In the genomic region with DNA sequence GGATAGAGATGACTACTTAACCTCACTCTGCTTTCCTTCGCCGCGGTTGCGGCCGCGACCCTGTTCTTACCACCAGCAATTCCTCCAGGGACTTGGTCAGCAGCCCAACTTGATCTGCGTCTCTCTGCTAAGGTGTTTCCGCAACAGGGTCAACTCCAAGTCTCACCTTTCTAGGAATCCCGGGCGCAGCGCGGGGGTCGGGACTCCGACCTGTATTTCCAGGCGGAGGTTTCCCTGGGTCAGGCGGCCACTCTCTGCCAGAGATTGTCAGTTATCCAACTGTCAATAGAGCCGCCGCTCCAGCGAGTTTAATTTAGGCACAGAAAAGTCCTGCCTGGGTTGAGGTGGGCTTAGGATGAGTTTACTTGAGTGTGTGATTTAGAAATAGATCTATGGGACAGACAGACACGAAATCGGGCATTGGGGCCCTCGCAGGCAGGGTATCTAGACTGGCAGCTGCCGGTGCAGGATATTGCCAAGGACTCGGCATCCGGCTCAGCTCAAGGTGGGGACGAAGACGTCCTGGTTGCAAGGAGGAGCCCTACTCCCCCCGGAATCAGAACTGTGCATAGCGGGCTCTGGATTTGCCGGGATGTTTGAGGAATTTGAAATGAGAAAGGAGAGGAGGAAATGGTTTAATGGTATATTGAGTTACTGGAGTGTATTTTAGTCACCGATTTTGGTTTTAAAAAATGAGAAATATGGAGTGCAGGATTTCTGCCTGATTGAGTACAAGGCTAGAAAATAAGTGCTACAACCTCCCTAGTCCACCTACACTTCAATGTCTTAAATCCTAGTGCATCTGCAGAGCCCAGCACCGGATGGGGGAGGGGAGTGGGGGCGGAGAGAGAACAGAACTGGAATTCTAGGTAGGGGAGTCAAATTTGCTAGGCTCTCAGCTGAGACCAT, we compare ENCODE assay signal across 15 cellular contexts. TPM values are rescaled to one million over a fixed set of nuclear protein-coding genes. Genes with fewer than 3 reads are reported as not detected.
DNase-seq lines count a peak whose midpoint lies in the region; FAIRE-seq and TF ChIP-seq lines count a peak whose summit lies in the region.
"Had no signal": no experiment of that assay in that cellular context is flagged by ENCODE, and none has a peak within 500 bp of the region (broad histone marks: within the 10 kb centered on the region; RNA-seq: fewer than 3 reads in every experiment).

No MANE protein-coding gene starts in this region.

- H3K27me3 Mint-ChIP-seq in neural progenitor cell (ENCODE audit: insufficient read depth, low read depth) = peaks cover 59% of the 10 kb centered on the region
- peaks cover 83% of the 10 kb centered on the region for H3K27me3 Mint-ChIP-seq in activated CD4-positive, alpha-beta T cell treated with anti-CD3 and anti-CD28 coated beads, Interleukin-2, amount 10 ng/mL, durations not matched to agents 24 days and 14 days

- H3K23me2 ChIP-seq in H1 (ENCODE audit: low read depth, low read length) = peaks cover 14% of the 10 kb centered on the region

- H3K4ac ChIP-seq in H1 (replicated peaks; ENCODE audit: insufficient read length, low read depth, low read length) = no peak overlapping the region

- no peaks in the 10 kb centered on the region for H4K20me1 ChIP-seq in H1 (replicated peaks in 1 of 2; ENCODE audit: control insufficient read depth in 1 of 2, insufficient read depth in 2 of 2, low read length in 2 of 2)
- H4K20me1 ChIP-seq in neural progenitor cell (ENCODE audit: low read depth) = peaks cover 36% of the 10 kb centered on the region

- no peak overlapping the region for H2BK20ac ChIP-seq in H1 (ENCODE audit: low read length)

- no peak overlapping the region for H3K14ac ChIP-seq in H1 (ENCODE audit: insufficient read length)

- no peak for FAIRE-seq in H1 (lab: Jason Lieb, UNC)

- peak overlapping the region; percentile 87 for H3K4me3 Mint-ChIP-seq in neural progenitor cell
- H3K4me3 Mint-ChIP-seq in activated CD4-positive, alpha-beta T cell treated with anti-CD3 and anti-CD28 coated beads, Interleukin-2, amount 10 ng/mL, durations not matched to agents 24 days and 14 days = no peak overlapping the region

- no peak overlapping the region for H4K91ac ChIP-seq in H1 (replicated peaks; ENCODE audit: insufficient read length, low read length)

- no peak for TF ChIP-seq EP300 in H1 (IDR thresholded peaks at IDR 0.05; ENCODE audit: borderline replicate concordance in 1 of 2, low read depth in 2 of 2, low read length in 2 of 2)

- H3K9me3 ChIP-seq in MG63 (0 out of 2 replicates have a peak, but pooled peaks cover 1% of the 10 kb centered on the region), H1 (ENCODE audit: insufficient read depth in 2 of 2, low read depth in 1 of 2, low read length in 1 of 2) (no peaks in the 10 kb centered on the region), neural progenitor cell (ENCODE audit: low read depth) (no peaks in the 10 kb centered on the region), adrenal gland (replicated peaks in 1 of 3) (no peaks in the 10 kb centered on the region)

- H3K18ac ChIP-seq in H1 (ENCODE audit: extremely low read depth, low read length) = no peak overlapping the region

- H2AK5ac ChIP-seq in H1 (ENCODE audit: low read depth, low read length) = no peak overlapping the region

- H3K56ac ChIP-seq in H1 (replicated peaks; ENCODE audit: insufficient read length, low read depth, low read length) = no peak overlapping the region

- no peak overlapping the region for H3K23ac ChIP-seq in H1 (ENCODE audit: insufficient read length)

- TF ChIP-seq CTCF in H1 (IDR thresholded peaks at IDR 0.05; ENCODE audit: control extremely low read depth in 1 of 3, insufficient read depth in 1 of 3, low read depth in 1 of 3, low read length in 3 of 3) = no peak
- TF ChIP-seq CTCF in neural progenitor cell (IDR thresholded peaks at IDR 0.05) = no peak
- TF ChIP-seq CTCF in adrenal gland (IDR thresholded peaks at IDR 0.05) = no peak

- POLR2A ChIA-PET in H1 (lab: Charles Lee; ENCODE audit: partially characterized antibody) = interaction anchor here (0.7 kb wide), 1 partner anchor 101 kb away, joined by 3 read pairs; no protein-coding TSS in a partner anchor

- H3K79me2 ChIP-seq in H1 (ENCODE audit: control insufficient read depth in 1 of 2, insufficient read depth in 2 of 2, low read length in 2 of 2) (no peaks in the 10 kb centered on the region), neural progenitor cell (ENCODE audit: low read depth) (no peaks in the 10 kb centered on the region)

- no peak overlapping the region for H2BK15ac ChIP-seq in H1 (ENCODE audit: low read length)

- no peak overlapping the region for H2BK5ac ChIP-seq in H1 (ENCODE audit: low read depth, low read length)

- peaks cover 10% of the 10 kb centered on the region for H3F3A ChIP-seq in neural progenitor cell (ENCODE audit: low read depth)

- no peaks in the 10 kb centered on the region for H3K27me3 ChIP-seq in MG63
- H3K27me3 ChIP-seq in H1 (replicated peaks in 1 of 4; ENCODE audit: control insufficient read depth in 3 of 4, extremely low read depth in 1 of 4, insufficient read depth in 3 of 4, low read length in 3 of 4) = peaks cover 3 to 58% (median 31%) of the 10 kb centered on the region in 4 experiments
- H3K27me3 ChIP-seq in neural progenitor cell = peaks cover 98% of the 10 kb centered on the region
- peaks cover 97% of the 10 kb centered on the region for H3K27me3 ChIP-seq in adrenal gland

- H3K9ac ChIP-seq in H1 (replicated peaks in 1 of 4; ENCODE audit: extremely low read depth in 1 of 4, low read depth in 3 of 4, low read length in 3 of 4) = peak overlapping the region in 1 of 4 experiments; percentile 12; a peak in 2 of 7 replicates
- no peak overlapping the region for H3K9ac ChIP-seq in neural progenitor cell

- no peak for TF ChIP-seq RAD21 in H1 (IDR thresholded peaks at IDR 0.05 in 1 of 2, conservative IDR thresholded peaks at IDR 0.05 in 1 of 2; ENCODE audit: low read depth in 2 of 2, low read length in 2 of 2)

- H2AFZ ChIP-seq in H1 (ENCODE audit: low read length) (peak overlapping the region; percentile 71; the same call in 1 of the 2 replicates), neural progenitor cell (replicated peaks) (peak overlapping the region; percentile 23)

- H2BK120ac ChIP-seq in H1 (replicated peaks; ENCODE audit: low read depth, low read length) = no peak overlapping the region

- TF ChIP-seq POLR2A in H1 (IDR thresholded peaks at IDR 0.05; ENCODE audit: control extremely low read depth in 1 of 2, low read depth in 2 of 2, low read length in 2 of 2) (no peak), adrenal gland (IDR thresholded peaks at IDR 0.05) (no peak)

- DNase-seq in NCI-H524 (lab: John Stamatoyannopoulos, UW) (peak; percentile 18 to 36), NCI-H524 treated with DMSO at 0.1 percent for 48 hours (lab: John Stamatoyannopoulos, UW) (no peak), MG63 (peak; percentile 67), H1 (ENCODE audit: low read depth in 1 of 2, low spot score in 2 of 2) (peak in 1 of 2 experiments; percentile 77), neural progenitor cell (ENCODE audit: low spot score) (peak; percentile 56), adrenal gland (no peak), COLO829 (ENCODE audit: low spot score) (no peak)
- DNase-seq in activated CD4-positive, alpha-beta T cell treated with anti-CD3 and anti-CD28 coated beads, Interleukin-2, amount 10 ng/mL, durations not matched to agents 24 days and 14 days = no peak
- DNase-seq: 8988T; activated CD4-positive, alpha-beta T cell treated with anti-CD3 and anti-CD28 coated beads, Interleukin-2, amount 50 U/mL, for 4 hours; EL; NCI-H2171 treated with DMSO at 0.1 percent for 48 hours; SHP77 treated with DMSO at 0.1 percent for 48 hours had no signal

- H3K4me1 Mint-ChIP-seq in neural progenitor cell = peaks cover 39% of the 10 kb centered on the region
- H3K4me1 Mint-ChIP-seq in activated CD4-positive, alpha-beta T cell treated with anti-CD3 and anti-CD28 coated beads, Interleukin-2, amount 10 ng/mL, durations not matched to agents 24 days and 14 days = peaks cover 3% of the 10 kb centered on the region

- H3K36me3 ChIP-seq in MG63 = no peaks in the 10 kb centered on the region
- no peaks in the 10 kb centered on the region for H3K36me3 ChIP-seq in H1 (ENCODE audit: control insufficient read depth in 2 of 4, insufficient read depth in 4 of 4, low read length in 3 of 4)
- no peaks in the 10 kb centered on the region for H3K36me3 ChIP-seq in neural progenitor cell
- no peaks in the 10 kb centered on the region for H3K36me3 ChIP-seq in adrenal gland (replicated peaks in 1 of 2)

- WGBS in H1 (ENCODE audit: extremely low coverage in 1 of 2, insufficient coverage in 1 of 2, insufficient read length in 1 of 2, insufficient replicate concordance in 2 of 2, low coverage in 1 of 2, low lambda C conversion rate in 2 of 2, missing lambda C conversion rate in 1 of 2), 2 experiments = 3 to 100% methylated on average over 2 to 33 of the region's 33 CpGs
- 4 to 6% (median 5%) methylated on average over 25 to 33 of the region's 33 CpGs for WGBS in adrenal gland, 4 donors

- CTCF ChIA-PET in H1 (lab: Charles Lee; ENCODE audit: partially characterized antibody) = interaction anchor here (0.5 to 1.1 kb wide), 4 partner anchors 52 to 898 kb away, joined by 3 read pairs; no protein-coding TSS in a partner anchor

- H3K27ac Mint-ChIP-seq in neural progenitor cell = peak overlapping the region; percentile 12
- no peak overlapping the region for H3K27ac Mint-ChIP-seq in activated CD4-positive, alpha-beta T cell treated with anti-CD3 and anti-CD28 coated beads, Interleukin-2, amount 10 ng/mL, durations not matched to agents 24 days and 14 days

- H3K4me3 ChIP-seq in MG63 (peak overlapping the region; percentile 45), H1 (ENCODE audit: extremely low read depth in 1 of 4, insufficient read depth in 2 of 4, low read depth in 3 of 4, low read length in 4 of 4) (peak overlapping the region; percentile 54 to 81 (median 74)), neural progenitor cell (peak overlapping the region; percentile 52), adrenal gland (no peak overlapping the region)

- H2BK12ac ChIP-seq in H1 (ENCODE audit: low read depth, low read length) = no peak overlapping the region

- intact Hi-C loops in adrenal gland (cut with DNase I) = no loop called here
- intact Hi-C loops in activated CD4-positive, alpha-beta T cell treated with anti-CD3 and anti-CD28 coated beads, Interleukin-2, amount 10 ng/mL, durations not matched to agents 24 days and 14 days (cut with micrococcal nuclease) = loop anchor here (10.0 kb wide), 1 partner anchor 1526 kb away; no protein-coding TSS in a partner anchor

- peaks cover 20% of the 10 kb centered on the region for H3K9me3 Mint-ChIP-seq in neural progenitor cell
- H3K9me3 Mint-ChIP-seq in activated CD4-positive, alpha-beta T cell treated with anti-CD3 and anti-CD28 coated beads, Interleukin-2, amount 10 ng/mL, durations not matched to agents 24 days and 14 days = peaks cover 58% of the 10 kb centered on the region

- H3K79me1 ChIP-seq in H1 (ENCODE audit: low read depth, low read length) = no peaks in the 10 kb centered on the region

- H3K4me2 ChIP-seq in H1 (ENCODE audit: insufficient read depth in 1 of 2, low read depth in 2 of 2, low read length in 2 of 2) = peak overlapping the region; percentile 79 to 93
- peak overlapping the region; percentile 84 for H3K4me2 ChIP-seq in neural progenitor cell

- H3K36me3 Mint-ChIP-seq in neural progenitor cell = peaks cover 1% of the 10 kb centered on the region
- H3K36me3 Mint-ChIP-seq in activated CD4-positive, alpha-beta T cell treated with anti-CD3 and anti-CD28 coated beads, Interleukin-2, amount 10 ng/mL, durations not matched to agents 24 days and 14 days (ENCODE audit: low read depth) = peaks cover 19% of the 10 kb centered on the region

- H4K5ac ChIP-seq in H1 (ENCODE audit: insufficient read length, low read depth, low read length) = no peak overlapping the region

- no peak overlapping the region for H4K8ac ChIP-seq in H1 (ENCODE audit: extremely low read depth, insufficient read depth, low read length)

- H3K4me1 ChIP-seq in H1 (replicated peaks in 1 of 4; ENCODE audit: control insufficient read depth in 3 of 4, insufficient read depth in 4 of 4, low read length in 3 of 4) (peaks cover 0 to 2% (median 0%) of the 10 kb centered on the region in 4 experiments; a peak in 1 of 7 replicates), neural progenitor cell (peaks cover 22% of the 10 kb centered on the region), adrenal gland (replicated peaks in 1 of 2) (no peaks in the 10 kb centered on the region)

- H3K27ac ChIP-seq in H1 (ENCODE audit: low read depth, low read length) (no peak overlapping the region), neural progenitor cell (no peak overlapping the region), adrenal gland (no peak overlapping the region)

RNA-seq across cellular contexts. Expression of gene POM121L2, which starts 23.7 kb away (rescaled TPM):
- not detected in 2 replicates for total RNA-seq in MG63 (2014; rRNA removed; shearing (Covaris generic); ENCODE audit: low replicate concordance)
- total RNA-seq in H1 (2021; fragmentation: NEBNext Ultra II Directional; extraction: Animal tissue kit (Norgen Biotek cat#: 25700)) = 0.09 and 0.17 TPM in 2 replicates
- polyA plus RNA-seq in H1 (2011; rRNA removed) = 0.05 TPM in 2 replicates
- polyA plus RNA-seq in H1 (2011; cell fraction: cytosol; rRNA removed) = 0.03 TPM
- 0.13 TPM for polyA plus RNA-seq in H1 (2011; cell fraction: nucleus; rRNA removed)
- 0.05 to 0.11 TPM in 2 of 4 replicates, not detected in the others for polyA plus RNA-seq in H1 (2012, experiment 1 of 2)
- polyA plus RNA-seq in H1 (2012, experiment 2 of 2) = 0.09 TPM
- 0.08 TPM for polyA plus RNA-seq in H1 (2013, experiment 1 of 2)
- 0.11 TPM for polyA plus RNA-seq in H1 (2013, experiment 2 of 2)
- polyA minus RNA-seq in H1 (2011; rRNA and poly(A)+ RNA removed) = 0.16 TPM in 1 of 2 replicates, not detected in the other
- not detected for polyA minus RNA-seq in H1 (2011; cell fraction: cytosol; rRNA and poly(A)+ RNA removed)
- polyA minus RNA-seq in H1 (2011; cell fraction: nucleus; rRNA and poly(A)+ RNA removed) = not detected
- not detected in 2 replicates for total RNA-seq in neural progenitor cell (ENCODE audit: low replicate concordance)
- total RNA-seq in adrenal gland = not detected
- under 1 TPM in 1 of 3 donors, not detected in 2; 0.03 TPM for polyA plus RNA-seq in adrenal gland
- total RNA-seq in activated CD4-positive, alpha-beta T cell treated with anti-CD3 and anti-CD28 coated beads, Interleukin-2, amount 10 ng/mL, durations not matched to agents 24 days and 14 days = not detected in 2 replicates
- total RNA-seq: esophagus mucosa, liver had no signal
- polyA plus RNA-seq: liver had no signal

RNA-seq across cellular contexts. Expression of gene PRSS16, which starts 40.9 kb away (rescaled TPM):
- 0.33 TPM in 1 of 2 replicates, not detected in the other for total RNA-seq in MG63 (2014; rRNA removed; shearing (Covaris generic); ENCODE audit: low replicate concordance)
- total RNA-seq in H1 (2021; fragmentation: NEBNext Ultra II Directional; extraction: Animal tissue kit (Norgen Biotek cat#: 25700)) = 19.2 and 20.2 TPM in 2 replicates
- 38.9 and 39.6 TPM in 2 replicates for polyA plus RNA-seq in H1 (2011; rRNA removed)
- polyA plus RNA-seq in H1 (2011; cell fraction: cytosol; rRNA removed) = 48.8 TPM
- polyA plus RNA-seq in H1 (2011; cell fraction: nucleus; rRNA removed) = 23.7 TPM
- 15.7 to 20.6 TPM (median 19.8 TPM) in 4 replicates for polyA plus RNA-seq in H1 (2012, experiment 1 of 2)
- polyA plus RNA-seq in H1 (2012, experiment 2 of 2) = 23.1 TPM
- 15.2 TPM for polyA plus RNA-seq in H1 (2013, experiment 1 of 2)
- polyA plus RNA-seq in H1 (2013, experiment 2 of 2) = 16.0 TPM
- 27.4 and 34.3 TPM in 2 replicates for polyA minus RNA-seq in H1 (2011; rRNA and poly(A)+ RNA removed)
- 5.1 TPM for polyA minus RNA-seq in H1 (2011; cell fraction: cytosol; rRNA and poly(A)+ RNA removed)
- polyA minus RNA-seq in H1 (2011; cell fraction: nucleus; rRNA and poly(A)+ RNA removed) = 11.7 TPM
- total RNA-seq in neural progenitor cell (ENCODE audit: low replicate concordance) = 4.3 and 7.2 TPM in 2 replicates
- total RNA-seq in adrenal gland = 1 to 10 TPM in 4 of 8 donors, under 1 TPM in 2, not detected in 2; 0.63 to 3.5 (median 2.3) TPM
- 1 to 10 TPM in 2 of 3 donors, under 1 TPM in 1; 0.80 to 1.3 (median 1.1) TPM for polyA plus RNA-seq in adrenal gland
- 0.31 TPM in 1 of 2 replicates, not detected in the other for total RNA-seq in activated CD4-positive, alpha-beta T cell treated with anti-CD3 and anti-CD28 coated beads, Interleukin-2, amount 10 ng/mL, durations not matched to agents 24 days and 14 days

Comparison
In these comparisons a context has a peak if more than half of its experiments do, and no peak if none do; other contexts are left out.
1. DNase-seq: peak in NCI-H524 (2 of 2), MG63 (single experiment) and neural progenitor cell (single experiment); none in NCI-H524 treated with DMSO at 0.1 percent for 48 hours (single experiment), adrenal gland (0 of 7), activated CD4-positive, alpha-beta T cell treated with anti-CD3 and anti-CD28 coated beads, Interleukin-2, amount 10 ng/mL, durations not matched to agents 24 days and 14 days (single experiment) and COLO829 (single experiment).
2. H3K4me3 ChIP-seq: peak in MG63 (single experiment), H1 (4 of 4) and neural progenitor cell (single experiment); none in adrenal gland (0 of 4).